Comparison of ENCODE assay signal across 10 cellular contexts in the genomic region with DNA sequence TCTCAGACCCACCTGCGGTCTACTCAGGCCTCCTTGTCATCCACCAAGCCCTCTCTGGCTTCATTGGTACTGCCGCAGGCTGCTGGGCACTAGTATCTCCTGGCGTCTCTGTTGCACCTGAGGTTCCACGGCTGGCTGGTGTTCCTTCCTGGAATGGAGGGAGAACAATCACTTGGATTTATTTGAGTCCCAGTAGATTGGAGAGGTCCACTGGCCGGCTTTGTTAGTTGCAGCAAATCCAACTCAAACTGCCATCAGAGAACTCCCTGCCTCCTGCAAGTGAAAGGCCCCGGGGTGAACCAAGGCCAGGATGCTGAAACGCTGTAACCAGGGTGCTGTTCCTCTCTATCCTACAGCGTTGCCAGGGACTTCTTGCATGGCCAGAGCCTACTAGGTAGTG. TPM values are rescaled to one million over a fixed set of nuclear protein-coding genes. Genes with fewer than 3 reads are reported as not detected.
DNase-seq lines count a peak whose midpoint lies in the region; ATAC-seq, FAIRE-seq and TF ChIP-seq lines count a peak whose summit lies in the region.
"Had no signal": no experiment of that assay in that cellular context is flagged by ENCODE, and none has a peak within 500 bp of the region (broad histone marks: within the 10 kb centered on the region; RNA-seq: fewer than 3 reads in every experiment).

No MANE protein-coding gene starts in this region.

- H3K9ac ChIP-seq in IMR-90 (ENCODE audit: low read depth, low read length) (no peak overlapping the region), neuronal stem cell (ENCODE audit: low read depth, low read length, poor library complexity) (no peak overlapping the region)

- H3K27ac ChIP-seq in CD8-positive, alpha-beta T cell (ENCODE audit: low read depth, low read length): peak overlapping the region; percentile 57
- H3K27ac ChIP-seq in IMR-90 (ENCODE audit: insufficient read depth, low read length): no peak overlapping the region
- H3K27ac ChIP-seq in effector memory CD4-positive, alpha-beta T cell (ENCODE audit: insufficient read depth, low read length, poor library complexity, severe bottlenecking): peak overlapping the region; percentile 56
- no peak overlapping the region for H3K27ac ChIP-seq in neuronal stem cell (replicated peaks; ENCODE audit: low read length)

- no peak overlapping the region for H3K27ac Mint-ChIP-seq in CD8-positive, alpha-beta T cell

- H3K9me3 Mint-ChIP-seq in CD8-positive, alpha-beta T cell: no peaks in the 10 kb centered on the region

- H3K4me2 ChIP-seq in IMR-90 (ENCODE audit: low read depth, low read length) (no peak overlapping the region), neuronal stem cell (ENCODE audit: insufficient read depth, low read length, poor library complexity, severe bottlenecking) (no peak overlapping the region)

- TF ChIP-seq POLR2A in IMR-90 (IDR thresholded peaks at IDR 0.05; ENCODE audit: low read depth, low read length) (no peak), H54 (IDR thresholded peaks at IDR 0.05; ENCODE audit: low read depth, low read length) (no peak)

- DNase-seq in CD8-positive, alpha-beta T cell: no peak
- no peak for DNase-seq in IMR-90
- DNase-seq in effector memory CD4-positive, alpha-beta T cell: no peak
- no peak for DNase-seq in neuronal stem cell (ENCODE audit: low spot score)
- no peak for DNase-seq in H54 (ENCODE audit: insufficient read length, low spot score)
- no peak for DNase-seq in NCI-H524 treated with DMSO at 0.1 percent for 48 hours (lab: John Stamatoyannopoulos, UW)
- DNase-seq: NK-92 treated with Interleukin-12 subunit alpha and Interleukin-12 subunit beta, amount 100 ng/mL, for 24 hours had no signal

- H4K5ac ChIP-seq in IMR-90 (ENCODE audit: low read depth, low read length): no peak overlapping the region

- H3K4me3 ChIP-seq in CD8-positive, alpha-beta T cell (ENCODE audit: low read depth, low read length): no peak overlapping the region
- H3K4me3 ChIP-seq in IMR-90 (ENCODE audit: insufficient read depth, low read depth, low read length) (no peak overlapping the region), neuronal stem cell (ENCODE audit: low read length in 2 of 2) (peak overlapping the region in 1 of 2 donors; percentile 94)
- H3K4me3 ChIP-seq in effector memory CD4-positive, alpha-beta T cell (ENCODE audit: insufficient read depth, low read depth, low read length, poor library complexity, severe bottlenecking): no peak overlapping the region

- TF ChIP-seq CTCF in CD8-positive, alpha-beta T cell (IDR thresholded peaks at IDR 0.05): no peak
- TF ChIP-seq CTCF in IMR-90 (conservative IDR thresholded peaks at IDR 0.05; ENCODE audit: low read depth, low read length): no peak

- H3K56ac ChIP-seq in IMR-90 (ENCODE audit: extremely low read depth, insufficient read depth, low read length): no peak overlapping the region; the same call in 1 of the 2 replicates

- H2BK12ac ChIP-seq in neuronal stem cell (ENCODE audit: low read length): no peak overlapping the region

- no peaks in the 10 kb centered on the region for H3K9me3 ChIP-seq in CD8-positive, alpha-beta T cell (ENCODE audit: low read length)
- H3K9me3 ChIP-seq in IMR-90 (ENCODE audit: control insufficient read depth, insufficient read depth, low read length) (no peaks in the 10 kb centered on the region), neuronal stem cell (replicated peaks in 1 of 2; ENCODE audit: control insufficient read depth in 2 of 2, insufficient read depth in 1 of 2, low read depth in 1 of 2, low read length in 2 of 2) (peaks cover 0 to 5% of the 10 kb centered on the region in 2 donors)
- no peaks in the 10 kb centered on the region for H3K9me3 ChIP-seq in effector memory CD4-positive, alpha-beta T cell (ENCODE audit: control insufficient read depth, low read length)
- H3K9me3 ChIP-seq: gastroesophageal sphincter had no signal

- H2AFZ ChIP-seq in IMR-90 (replicated peaks; ENCODE audit: low read length, poor library complexity) (peak overlapping the region; percentile 11), neuronal stem cell (ENCODE audit: low read length) (peak overlapping the region; percentile 94)

- FAIRE-seq in H54 (lab: Jason Lieb, UNC): no peak
- FAIRE-seq: keratinocyte had no signal

- no peak for ATAC-seq in CD8-positive, alpha-beta T cell
- ATAC-seq in IMR-90 (ENCODE audit: low read depth) (no peak), HG03520 (IDR thresholded peaks at IDR 0.05; ENCODE audit: unreplicated experiment) (no peak)

- H2AK9ac ChIP-seq in IMR-90 (replicated peaks; ENCODE audit: low read depth, low read length, poor library complexity): peak overlapping the region; percentile 78

- dilution Hi-C loops in IMR-90 (cut with HindIII; ENCODE audit: low sequenced_read_pairs, unreplicated experiment): no loop called here

- H3K36me3 ChIP-seq in CD8-positive, alpha-beta T cell (ENCODE audit: insufficient read depth, low read length): peaks cover 8% of the 10 kb centered on the region
- H3K36me3 ChIP-seq in IMR-90 (ENCODE audit: control insufficient read depth, insufficient read depth, low read length) (peaks cover 1% of the 10 kb centered on the region; the same call in 1 of the 2 replicates), neuronal stem cell (replicated peaks in 1 of 2; ENCODE audit: control insufficient read depth in 2 of 2, insufficient read depth in 2 of 2, low read length in 2 of 2) (peaks cover 2 to 4% of the 10 kb centered on the region in 2 donors)
- no peaks in the 10 kb centered on the region for H3K36me3 ChIP-seq in effector memory CD4-positive, alpha-beta T cell (ENCODE audit: control insufficient read depth, insufficient read depth, low read length)
- H3K36me3 ChIP-seq: gastroesophageal sphincter had no signal

- H3K23ac ChIP-seq in IMR-90 (ENCODE audit: low read depth, low read length) (no peak overlapping the region), neuronal stem cell (ENCODE audit: low read depth, low read length, poor library complexity) (no peak overlapping the region)

- H3K14ac ChIP-seq in IMR-90 (replicated peaks; ENCODE audit: low read depth, low read length) (peak overlapping the region; percentile 37; the same call in 1 of the 2 replicates), neuronal stem cell (ENCODE audit: low read length) (no peak overlapping the region)

- H3K4me1 ChIP-seq in CD8-positive, alpha-beta T cell (ENCODE audit: insufficient read depth, low read length): peaks cover 13% of the 10 kb centered on the region
- H3K4me1 ChIP-seq in IMR-90 (ENCODE audit: control insufficient read depth, insufficient read depth, low read length): peaks cover 4% of the 10 kb centered on the region; the same call in 1 of the 2 replicates
- H3K4me1 ChIP-seq in effector memory CD4-positive, alpha-beta T cell (ENCODE audit: control insufficient read depth, insufficient read depth, low read length, poor library complexity, severe bottlenecking): peaks cover 9% of the 10 kb centered on the region
- H3K4me1 ChIP-seq in neuronal stem cell (ENCODE audit: control insufficient read depth in 2 of 2, insufficient read depth in 1 of 2, low read depth in 1 of 2, low read length in 2 of 2): peaks cover 4 to 5% of the 10 kb centered on the region in 2 donors

- peaks cover 3% of the 10 kb centered on the region for H3K9me1 ChIP-seq in IMR-90 (ENCODE audit: insufficient read depth, low read length)

- peaks cover 45% of the 10 kb centered on the region for H3K36me3 Mint-ChIP-seq in CD8-positive, alpha-beta T cell

- CTCF ChIA-PET in CD8-positive, alpha-beta T cell (lab: Charles Lee): no interaction called here
- CTCF ChIA-PET in IMR-90 (lab: Yijun Ruan, JAX): no interaction called here

- H2BK120ac ChIP-seq in IMR-90 (ENCODE audit: low read depth, low read length) (peak overlapping the region; percentile 48), neuronal stem cell (ENCODE audit: low read depth, low read length) (no peak overlapping the region)

- in situ Hi-C loops in IMR-90 (cut with MboI; ENCODE audit: low sequenced_read_pairs): no loop called here

- WGBS in IMR-90 (ENCODE audit: extremely low coverage in 2 of 2, insufficient read length in 1 of 2), 2 experiments: 80% methylated on average over 1 of the region's 8 CpGs; no CpG with 5 or more reads in 1 of the 2 experiments
- no CpG with 5 or more reads among the region's 8 CpGs for WGBS in neuronal stem cell (ENCODE audit: extremely low coverage in 2 of 2, insufficient read length in 2 of 2, insufficient replicate concordance in 1 of 2), 2 donors

- H2BK5ac ChIP-seq in IMR-90 (ENCODE audit: low read depth, low read length, poor library complexity, severe bottlenecking) (no peak overlapping the region), neuronal stem cell (ENCODE audit: low read length) (no peak overlapping the region)

- H3K4ac ChIP-seq in IMR-90 (ENCODE audit: low read depth, low read length) (peak overlapping the region; percentile 20; the same call in 1 of the 2 replicates), neuronal stem cell (ENCODE audit: low read length) (no peak overlapping the region)

- H3K4me3 Mint-ChIP-seq in CD8-positive, alpha-beta T cell: peak overlapping the region; percentile 79

- H4K20me1 ChIP-seq in IMR-90 (ENCODE audit: insufficient read depth, low read length): no peaks in the 10 kb centered on the region

- H3K4me1 Mint-ChIP-seq in CD8-positive, alpha-beta T cell (ENCODE audit: low read depth): peaks cover 20% of the 10 kb centered on the region

- TF ChIP-seq RAD21 in IMR-90 (IDR thresholded peaks at IDR 0.05; ENCODE audit: low read length): no peak

- H3K18ac ChIP-seq in IMR-90 (ENCODE audit: low read depth, low read length): no peak overlapping the region
- no peak overlapping the region for H3K18ac ChIP-seq in neuronal stem cell (ENCODE audit: low read length)

- H2BK20ac ChIP-seq in IMR-90 (ENCODE audit: low read depth, low read length): no peak overlapping the region; the same call in 1 of the 2 replicates

- intact Hi-C loops in CD8-positive, alpha-beta T cell (cut with DNase I, micrococcal nuclease): loop anchor here (1.0 to 5.0 kb wide), 3 partner anchors 14 to 34 kb away; a partner anchor contains a TSS
- intact Hi-C loops in IMR-90 (cut with micrococcal nuclease): loop anchor here (2.0 kb wide), 2 partner anchors 33 to 83 kb away; a partner anchor contains a TSS

- no TSS peak for BruUV-seq in IMR-90 (replicated peaks; lab: Mats Ljungman, UMichigan)

- H2AK5ac ChIP-seq in IMR-90 (ENCODE audit: low read depth, low read length) (peak overlapping the region; percentile 57), neuronal stem cell (ENCODE audit: low read depth, low read length) (peak overlapping the region; percentile 33)

- no peak overlapping the region for H4K8ac ChIP-seq in IMR-90 (ENCODE audit: low read depth in 2 of 2, low read length in 2 of 2)
- no peak overlapping the region for H4K8ac ChIP-seq in neuronal stem cell (ENCODE audit: low read depth, low read length)

- H2BK15ac ChIP-seq in IMR-90 (ENCODE audit: low read depth, low read length) (no peak overlapping the region), neuronal stem cell (ENCODE audit: low read length) (no peak overlapping the region)

- H3K79me1 ChIP-seq in IMR-90 (ENCODE audit: low read depth in 1 of 2, low read length in 2 of 2) (peaks cover 9 to 20% of the 10 kb centered on the region in 2 experiments), neuronal stem cell (ENCODE audit: low read depth, low read length) (peaks cover 3% of the 10 kb centered on the region)

- POLR2A ChIA-PET in CD8-positive, alpha-beta T cell (lab: Charles Lee): interaction anchor here (1.2 to 1.3 kb wide), 2 partner anchors 10 to 18 kb away, joined by 4 to 5 read pairs; no protein-coding TSS in a partner anchor
- POLR2A ChIA-PET in IMR-90 (lab: Charles Lee; ENCODE audit: unreplicated experiment): interaction anchor here (0.6 to 0.9 kb wide), 2 partner anchors 15 to 1854 kb away, joined by 3 read pairs; a partner anchor contains a TSS

- no peaks in the 10 kb centered on the region for H3K27me3 Mint-ChIP-seq in CD8-positive, alpha-beta T cell (ENCODE audit: low read depth)

- H4K91ac ChIP-seq in IMR-90 (ENCODE audit: insufficient read depth, low read depth, low read length) (peak overlapping the region; percentile 14; the same call in 1 of the 2 replicates), neuronal stem cell (ENCODE audit: low read depth, low read length, poor library complexity) (no peak overlapping the region)

- no peaks in the 10 kb centered on the region for H3K27me3 ChIP-seq in CD8-positive, alpha-beta T cell (ENCODE audit: insufficient read depth, low read length)
- H3K27me3 ChIP-seq in IMR-90 (ENCODE audit: control insufficient read depth, insufficient read depth, low read length) (no peaks in the 10 kb centered on the region), neuronal stem cell (ENCODE audit: control insufficient read depth in 3 of 3, insufficient read depth in 3 of 3, low read depth in 1 of 3, low read length in 3 of 3) (peaks cover 0 to under 1% (median 0%) of the 10 kb centered on the region in 3 experiments)
- no peaks in the 10 kb centered on the region for H3K27me3 ChIP-seq in effector memory CD4-positive, alpha-beta T cell (replicated peaks; ENCODE audit: control insufficient read depth, insufficient read depth, low read length, poor library complexity, severe bottlenecking)

RNA-seq across cellular contexts. Expression of a gene that starts 15.4 kb away (rescaled TPM):
- 10 to 100 TPM; 21.9 to 24.4 TPM for total RNA-seq in CD8-positive, alpha-beta T cell
- 11.7 and 18.1 TPM in 2 replicates for total RNA-seq in IMR-90 (2012; rRNA removed)
- 5.7 and 7.5 TPM in 2 replicates for polyA plus RNA-seq in IMR-90 (2012; rRNA removed)
- 1.5 and 1.8 TPM in 2 replicates for polyA plus RNA-seq in IMR-90 (2012; cell fraction: cytosol; rRNA removed)
- 1.7 and 10.0 TPM in 2 replicates for polyA plus RNA-seq in IMR-90 (2012; cell fraction: nucleus; rRNA removed; ENCODE audit: low replicate concordance)
- 24.0 TPM for polyA plus RNA-seq in neuronal stem cell (2013, experiment 1 of 2)
- polyA plus RNA-seq in neuronal stem cell (2013, experiment 2 of 2): 25.1 TPM

RNA-seq across cellular contexts. Expression of a gene that starts 15.7 kb away (rescaled TPM):
- 100 to 1,000 TPM in 1 of 2 experiments, 10 to 100 TPM in 1; 96.9 to 103 TPM for total RNA-seq in CD8-positive, alpha-beta T cell
- total RNA-seq in IMR-90 (2012; rRNA removed): 27.4 and 52.8 TPM in 2 replicates
- 44.1 and 44.2 TPM in 2 replicates for polyA plus RNA-seq in IMR-90 (2012; rRNA removed)
- 19.6 and 25.7 TPM in 2 replicates for polyA plus RNA-seq in IMR-90 (2012; cell fraction: cytosol; rRNA removed)
- 14.2 and 58.1 TPM in 2 replicates for polyA plus RNA-seq in IMR-90 (2012; cell fraction: nucleus; rRNA removed; ENCODE audit: low replicate concordance)
- 19.3 TPM for polyA plus RNA-seq in neuronal stem cell (2013, experiment 1 of 2)
- polyA plus RNA-seq in neuronal stem cell (2013, experiment 2 of 2): 21.1 TPM

RNA-seq across cellular contexts. Expression of a gene that starts 32.9 kb away (rescaled TPM):
- total RNA-seq in CD8-positive, alpha-beta T cell: 1 to 10 TPM; 3.1 to 3.4 TPM
- 13.1 and 14.0 TPM in 2 replicates for total RNA-seq in IMR-90 (2012; rRNA removed)
- 16.1 and 17.2 TPM in 2 replicates for polyA plus RNA-seq in IMR-90 (2012; rRNA removed)
- 6.7 and 7.3 TPM in 2 replicates for polyA plus RNA-seq in IMR-90 (2012; cell fraction: cytosol; rRNA removed)
- polyA plus RNA-seq in IMR-90 (2012; cell fraction: nucleus; rRNA removed; ENCODE audit: low replicate concordance): 21.5 and 24.7 TPM in 2 replicates
- 14.3 TPM for polyA plus RNA-seq in neuronal stem cell (2013, experiment 1 of 2)
- polyA plus RNA-seq in neuronal stem cell (2013, experiment 2 of 2): 14.9 TPM

Comparison
In these comparisons a context has a peak if more than half of its experiments do, and no peak if none do; other contexts are left out.
1. H3K27ac ChIP-seq: peak in CD8-positive, alpha-beta T cell (single experiment) and effector memory CD4-positive, alpha-beta T cell (single experiment); none in IMR-90 (single experiment) and neuronal stem cell (single experiment).